In the genomic region with DNA sequence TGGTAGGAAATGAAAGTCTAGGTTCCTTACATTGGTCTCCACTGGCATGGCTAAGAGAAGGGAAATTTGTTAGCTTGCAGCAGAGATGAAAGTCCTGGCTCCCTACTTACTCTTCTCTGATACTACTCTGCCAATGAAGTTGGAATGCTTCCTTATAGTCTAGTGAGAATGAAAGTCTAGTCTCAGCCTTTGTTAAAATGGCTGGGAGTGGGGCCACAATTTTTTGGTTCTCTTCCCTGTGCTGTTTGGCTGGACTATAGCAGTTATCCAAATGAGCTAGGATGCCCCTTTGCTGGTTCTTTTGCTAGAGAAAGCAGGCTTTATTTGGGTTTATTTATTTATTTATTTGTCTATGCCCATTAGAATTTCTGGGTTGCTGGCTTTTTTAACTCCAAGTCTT, we compare ENCODE assay signal across 34 cellular contexts.
"Had no signal": no experiment of that assay in that cellular context is flagged by ENCODE, and none has a peak within 500 bp of the region (broad histone marks: within the 10 kb centered on the region; RNA-seq: fewer than 3 reads in every experiment).

No MANE protein-coding gene starts in this region.

- H3K27me3 Mint-ChIP-seq: activated B cell treated with CpG ODN at 0.5 μM for 24 hours; activated CD8-positive, alpha-beta memory T cell treated with anti-CD3 and anti-CD28 coated beads, Interleukin-2, amount 10 ng/mL, durations not matched to agents 7 days and 5 days; activated CD8-positive, alpha-beta T cell treated with anti-CD3 and anti-CD28 coated beads for 36 hours; activated naive CD4-positive, alpha-beta T cell treated with anti-CD3 and anti-CD28 coated beads, Interleukin-2, amount 50 U/mL, for 24 hours; activated naive CD8-positive, alpha-beta T cell treated with anti-CD3 and anti-CD28 coated beads for 36 hours; activated naive CD8-positive, alpha-beta T cell treated with anti-CD3 and anti-CD28 coated beads, Interleukin-2, amount 50 U/mL, for 24 hours; dendritic cell treated with granulocyte-macrophage colony-stimulating factor and Interleukin-4, amounts not matched to agents 40 ng/mL and 50 ng/mL, for 4 days; T-cell had no signal

- DNase-seq: activated B cell treated with CpG ODN at 0.5 μM for 24 hours; activated CD4-positive, alpha-beta T cell treated with anti-CD3 and anti-CD28 coated beads for 48 hours; activated CD4-positive, alpha-beta T cell treated with anti-CD3 and anti-CD28 coated beads, Interleukin-2, amount 50 U/mL, for 1 hour; activated CD4-positive, alpha-beta T cell treated with anti-CD3 and anti-CD28 coated beads, Interleukin-2, amount 50 U/mL, for 48 hours; activated CD8-positive, alpha-beta memory T cell treated with anti-CD3 and anti-CD28 coated beads, Interleukin-2, amount 10 ng/mL, durations not matched to agents 7 days and 5 days; activated CD8-positive, alpha-beta memory T cell treated with anti-CD3 and anti-CD28 coated beads, Interleukin-2, amount 50 U/mL, for 4 hours; activated CD8-positive, alpha-beta T cell treated with anti-CD3 and anti-CD28 coated beads for 36 hours; activated effector memory CD4-positive, alpha-beta T cell treated with anti-CD3 and anti-CD28 coated beads, Interleukin-2, amount 50 U/mL, for 16 hours; activated naive CD4-positive, alpha-beta T cell treated with anti-CD3 and anti-CD28 coated beads for 36 hours; activated naive CD8-positive, alpha-beta T cell treated with anti-CD3 and anti-CD28 coated beads for 36 hours; activated naive CD8-positive, alpha-beta T cell treated with anti-CD3 and anti-CD28 coated beads, Interleukin-2, amount 50 U/mL, for 24 hours; activated T-cell treated with anti-CD3 and anti-CD28 coated beads, Interleukin-2, amount 50 U/mL, for 1 hour; activated T-cell treated with anti-CD3 and anti-CD28 coated beads, Interleukin-2, amount 50 U/mL, for 48 hours; adrenal gland; aorta; body of pancreas; central memory CD4-positive, alpha-beta T cell; dorsolateral prefrontal cortex; effector memory CD4-positive, alpha-beta T cell; endodermal cell; foreskin keratinocyte; gastrocnemius medialis; heart right ventricle; T-cell; T1000; WERI-Rb-1 had no signal

- H3K27ac Mint-ChIP-seq: activated B cell treated with CpG ODN at 0.5 μM for 24 hours; activated CD8-positive, alpha-beta memory T cell treated with anti-CD3 and anti-CD28 coated beads, Interleukin-2, amount 10 ng/mL, durations not matched to agents 7 days and 5 days; activated CD8-positive, alpha-beta T cell treated with anti-CD3 and anti-CD28 coated beads for 36 hours; activated naive CD4-positive, alpha-beta T cell treated with anti-CD3 and anti-CD28 coated beads for 36 hours; activated naive CD4-positive, alpha-beta T cell treated with anti-CD3 and anti-CD28 coated beads, Interleukin-2, amount 50 U/mL, for 24 hours; activated naive CD8-positive, alpha-beta T cell treated with anti-CD3 and anti-CD28 coated beads for 36 hours; activated naive CD8-positive, alpha-beta T cell treated with anti-CD3 and anti-CD28 coated beads, Interleukin-2, amount 50 U/mL, for 24 hours; activated T-helper 1 cell treated with anti-CD3 and anti-CD28 coated beads, Interleukin-12 subunit alpha, Interleukin-12 subunit beta, Interleukin-2, Interleukin-4 antibody, amounts not matched to agents 30 ng/mL and 10 ng/mL and 1 ng/mL, durations not matched to agents 14 hours and 24 hours and 36 hours; activated T-helper 2 cell treated with anti-CD3 and anti-CD28 coated beads, Interferon-gamma antibody, Interleukin-2, Interleukin-4, amounts not matched to agents 10 μg/mL and 5 μg/mL and 100 μg/mL, durations not matched to agents 14 hours and 24 hours and 36 hours; dendritic cell treated with granulocyte-macrophage colony-stimulating factor and Interleukin-4, amounts not matched to agents 40 ng/mL and 50 ng/mL, for 4 days; endodermal cell; T-cell; T-helper 1 cell treated with Interleukin-12 subunit alpha and Interleukin-12 subunit beta and Interleukin-4 antibody, amounts not matched to agents 30 μg/mL and 1 μg/mL, for 36 hours; T-helper 2 cell treated with Interferon-gamma antibody and Interleukin-4, amounts not matched to agents 5 μg/mL and 100 μg/mL, for 36 hours had no signal

- ATAC-seq: activated CD4-positive, CD25-positive, alpha-beta regulatory T cell treated with anti-CD3 and anti-CD28 coated beads, Interleukin-2, amount 50 U/mL, for 24 hours; activated CD8-positive, alpha-beta memory T cell treated with anti-CD3 and anti-CD28 coated beads, Interleukin-2, amount 10 ng/mL, durations not matched to agents 7 days and 5 days; activated CD8-positive, alpha-beta T cell treated with anti-CD3 and anti-CD28 coated beads for 36 hours; activated naive CD8-positive, alpha-beta T cell treated with anti-CD3 and anti-CD28 coated beads, Interleukin-2, amount 50 U/mL, for 24 hours; body of pancreas; esophagus mucosa; foreskin keratinocyte; gastrocnemius medialis; heart right ventricle; T-cell had no signal

- H3K9me3 Mint-ChIP-seq: activated CD8-positive, alpha-beta T cell treated with anti-CD3 and anti-CD28 coated beads for 36 hours; activated naive CD4-positive, alpha-beta T cell treated with anti-CD3 and anti-CD28 coated beads for 36 hours; activated naive CD4-positive, alpha-beta T cell treated with anti-CD3 and anti-CD28 coated beads, Interleukin-2, amount 50 U/mL, for 24 hours; activated naive CD8-positive, alpha-beta T cell treated with anti-CD3 and anti-CD28 coated beads, Interleukin-2, amount 50 U/mL, for 24 hours; endodermal cell; T-helper 1 cell treated with Interleukin-12 subunit alpha and Interleukin-12 subunit beta and Interleukin-4 antibody, amounts not matched to agents 30 μg/mL and 1 μg/mL, for 36 hours had no signal

- H3K4me3 Mint-ChIP-seq: activated B cell treated with CpG ODN at 0.5 μM for 24 hours; activated CD8-positive, alpha-beta memory T cell treated with anti-CD3 and anti-CD28 coated beads, Interleukin-2, amount 10 ng/mL, durations not matched to agents 7 days and 5 days; activated CD8-positive, alpha-beta T cell treated with anti-CD3 and anti-CD28 coated beads for 36 hours; activated naive CD4-positive, alpha-beta T cell treated with anti-CD3 and anti-CD28 coated beads for 36 hours; activated naive CD4-positive, alpha-beta T cell treated with anti-CD3 and anti-CD28 coated beads, Interleukin-2, amount 50 U/mL, for 24 hours; activated naive CD8-positive, alpha-beta T cell treated with anti-CD3 and anti-CD28 coated beads for 36 hours; activated naive CD8-positive, alpha-beta T cell treated with anti-CD3 and anti-CD28 coated beads, Interleukin-2, amount 50 U/mL, for 24 hours; activated T-helper 1 cell treated with anti-CD3 and anti-CD28 coated beads, Interleukin-12 subunit alpha, Interleukin-12 subunit beta, Interleukin-2, Interleukin-4 antibody, amounts not matched to agents 30 ng/mL and 10 ng/mL and 1 ng/mL, durations not matched to agents 14 hours and 24 hours and 36 hours; dendritic cell treated with granulocyte-macrophage colony-stimulating factor and Interleukin-4, amounts not matched to agents 40 ng/mL and 50 ng/mL, for 4 days; endodermal cell; T-cell; T-helper 1 cell treated with Interleukin-12 subunit alpha and Interleukin-12 subunit beta and Interleukin-4 antibody, amounts not matched to agents 30 μg/mL and 1 μg/mL, for 36 hours; T-helper 2 cell treated with Interferon-gamma antibody and Interleukin-4, amounts not matched to agents 5 μg/mL and 100 μg/mL, for 36 hours had no signal

- H3K4me1 Mint-ChIP-seq: activated B cell treated with CpG ODN at 0.5 μM for 24 hours; activated CD8-positive, alpha-beta memory T cell treated with anti-CD3 and anti-CD28 coated beads, Interleukin-2, amount 10 ng/mL, durations not matched to agents 7 days and 5 days; activated naive CD4-positive, alpha-beta T cell treated with anti-CD3 and anti-CD28 coated beads, Interleukin-2, amount 50 U/mL, for 24 hours; activated naive CD8-positive, alpha-beta T cell treated with anti-CD3 and anti-CD28 coated beads for 36 hours; activated naive CD8-positive, alpha-beta T cell treated with anti-CD3 and anti-CD28 coated beads, Interleukin-2, amount 50 U/mL, for 24 hours; endodermal cell; T-cell had no signal

- H3K36me3 Mint-ChIP-seq: activated CD8-positive, alpha-beta memory T cell treated with anti-CD3 and anti-CD28 coated beads, Interleukin-2, amount 10 ng/mL, durations not matched to agents 7 days and 5 days; activated naive CD4-positive, alpha-beta T cell treated with anti-CD3 and anti-CD28 coated beads, Interleukin-2, amount 50 U/mL, for 24 hours; activated naive CD8-positive, alpha-beta T cell treated with anti-CD3 and anti-CD28 coated beads for 36 hours; T-cell had no signal
